ENCODE assay signal across 1 cellular context in genomic region chr5:150801117-150801927, GRCh38.
A peak's percentile ranks its signal among the peaks of the same experiment; 100 is the strongest.
TF ChIP-seq lines count a peak whose summit lies in the region.

No MANE protein-coding gene starts in this region.

TF ChIP-seq in HepG2, 621 proteins besides CTCF, POLR2A, EP300 and RAD21 (continued from another document and continues in another):
- TF ChIP-seq UBTF (CRISPR knock-in tag; IDR thresholded peaks at IDR 0.05) (no peak), ZNF562 (CRISPR knock-in tag; IDR thresholded peaks at IDR 0.05; ENCODE audit: borderline replicate concordance) (no peak), MBNL3 (CRISPR knock-in tag; conservative IDR thresholded peaks at IDR 0.05) (no peak), ZMYM3 (CRISPR knock-in tag; IDR thresholded peaks at IDR 0.05) (peak; percentile 64; the same call in 1 of the 2 replicates), TRIM22 (IDR thresholded peaks at IDR 0.05) (no peak), MTA1 (CRISPR knock-in tag; IDR thresholded peaks at IDR 0.05; ENCODE audit: borderline replicate concordance) (no peak), SMYD3 (CRISPR knock-in tag; IDR thresholded peaks at IDR 0.05) (0 out of 2 replicates have a peak, but pooled peaks have one; percentile 32), ZNF441 (CRISPR knock-in tag; IDR thresholded peaks at IDR 0.05; ENCODE audit: borderline replicate concordance) (no peak), AKAP8 (CRISPR knock-in tag; IDR thresholded peaks at IDR 0.05) (0 out of 2 replicates have a peak, but pooled peaks have one; percentile 38), SP4 (CRISPR knock-in tag; IDR thresholded peaks at IDR 0.05) (0 out of 2 replicates have a peak, but pooled peaks have one; percentile 44), ZNF574 (CRISPR knock-in tag; IDR thresholded peaks at IDR 0.05) (peak; percentile 72), RBM39 (IDR thresholded peaks at IDR 0.05; ENCODE audit: low read depth, low read length, poor library complexity, severe bottlenecking) (no peak), PPARG (CRISPR knock-in tag; conservative IDR thresholded peaks at IDR 0.05) (no peak), HCFC1 (IDR thresholded peaks at IDR 0.05; ENCODE audit: low read depth, low read length) (no peak), SNAPC2 (CRISPR knock-in tag; IDR thresholded peaks at IDR 0.05) (no peak), TBX2 (CRISPR knock-in tag; IDR thresholded peaks at IDR 0.05; ENCODE audit: borderline replicate concordance) (no peak), ZNF3 (CRISPR knock-in tag; IDR thresholded peaks at IDR 0.05) (peak; percentile 85), ZNF598 (CRISPR knock-in tag; IDR thresholded peaks at IDR 0.05; ENCODE audit: borderline replicate concordance) (no peak), DPF2 (CRISPR knock-in tag; IDR thresholded peaks at IDR 0.05; ENCODE audit: borderline replicate concordance, low read depth) (no peak), RFXAP (CRISPR knock-in tag; IDR thresholded peaks at IDR 0.05; ENCODE audit: borderline replicate concordance) (0 out of 2 replicates have a peak, but pooled peaks have one; percentile 65), WIZ (CRISPR knock-in tag; IDR thresholded peaks at IDR 0.05) (no peak), SETDB1 (CRISPR knock-in tag; IDR thresholded peaks at IDR 0.05; ENCODE audit: borderline replicate concordance) (no peak), MYPOP (CRISPR knock-in tag; IDR thresholded peaks at IDR 0.05) (no peak), FLYWCH1 (CRISPR knock-in tag; IDR thresholded peaks at IDR 0.05) (no peak), POGZ (CRISPR knock-in tag; IDR thresholded peaks at IDR 0.05) (peak; percentile 48; the same call in 1 of the 2 replicates), ZNF513 (CRISPR knock-in tag; conservative IDR thresholded peaks at IDR 0.05) (no peak), ZNF558 (CRISPR knock-in tag; IDR thresholded peaks at IDR 0.05; ENCODE audit: borderline replicate concordance) (no peak), ZNF7 (CRISPR knock-in tag; IDR thresholded peaks at IDR 0.05) (no peak), DMTF1 (CRISPR knock-in tag; IDR thresholded peaks at IDR 0.05) (no peak)
- TF ChIP-seq, protein P1, sequence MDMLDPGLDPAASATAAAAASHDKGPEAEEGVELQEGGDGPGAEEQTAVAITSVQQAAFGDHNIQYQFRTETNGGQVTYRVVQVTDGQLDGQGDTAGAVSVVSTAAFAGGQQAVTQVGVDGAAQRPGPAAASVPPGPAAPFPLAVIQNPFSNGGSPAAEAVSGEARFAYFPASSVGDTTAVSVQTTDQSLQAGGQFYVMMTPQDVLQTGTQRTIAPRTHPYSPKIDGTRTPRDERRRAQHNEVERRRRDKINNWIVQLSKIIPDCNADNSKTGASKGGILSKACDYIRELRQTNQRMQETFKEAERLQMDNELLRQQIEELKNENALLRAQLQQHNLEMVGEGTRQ (IDR thresholded peaks at IDR 0.05; ENCODE audit: low read depth, low read length): no peak
- TF ChIP-seq, protein P1 (CRISPR knock-in tag; IDR thresholded peaks at IDR 0.05; ENCODE audit: borderline replicate concordance): no peak
- TF ChIP-seq, protein P2, sequence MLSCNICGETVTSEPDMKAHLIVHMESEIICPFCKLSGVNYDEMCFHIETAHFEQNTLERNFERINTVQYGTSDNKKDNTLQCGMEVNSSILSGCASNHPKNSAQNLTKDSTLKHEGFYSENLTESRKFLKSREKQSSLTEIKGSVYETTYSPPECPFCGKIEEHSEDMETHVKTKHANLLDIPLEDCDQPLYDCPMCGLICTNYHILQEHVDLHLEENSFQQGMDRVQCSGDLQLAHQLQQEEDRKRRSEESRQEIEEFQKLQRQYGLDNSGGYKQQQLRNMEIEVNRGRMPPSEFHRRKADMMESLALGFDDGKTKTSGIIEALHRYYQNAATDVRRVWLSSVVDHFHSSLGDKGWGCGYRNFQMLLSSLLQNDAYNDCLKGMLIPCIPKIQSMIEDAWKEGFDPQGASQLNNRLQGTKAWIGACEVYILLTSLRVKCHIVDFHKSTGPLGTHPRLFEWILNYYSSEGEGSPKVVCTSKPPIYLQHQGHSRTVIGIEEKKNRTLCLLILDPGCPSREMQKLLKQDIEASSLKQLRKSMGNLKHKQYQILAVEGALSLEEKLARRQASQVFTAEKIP (CRISPR knock-in tag; IDR thresholded peaks at IDR 0.05; ENCODE audit: borderline replicate concordance): no peak
- TF ChIP-seq, protein P3, sequence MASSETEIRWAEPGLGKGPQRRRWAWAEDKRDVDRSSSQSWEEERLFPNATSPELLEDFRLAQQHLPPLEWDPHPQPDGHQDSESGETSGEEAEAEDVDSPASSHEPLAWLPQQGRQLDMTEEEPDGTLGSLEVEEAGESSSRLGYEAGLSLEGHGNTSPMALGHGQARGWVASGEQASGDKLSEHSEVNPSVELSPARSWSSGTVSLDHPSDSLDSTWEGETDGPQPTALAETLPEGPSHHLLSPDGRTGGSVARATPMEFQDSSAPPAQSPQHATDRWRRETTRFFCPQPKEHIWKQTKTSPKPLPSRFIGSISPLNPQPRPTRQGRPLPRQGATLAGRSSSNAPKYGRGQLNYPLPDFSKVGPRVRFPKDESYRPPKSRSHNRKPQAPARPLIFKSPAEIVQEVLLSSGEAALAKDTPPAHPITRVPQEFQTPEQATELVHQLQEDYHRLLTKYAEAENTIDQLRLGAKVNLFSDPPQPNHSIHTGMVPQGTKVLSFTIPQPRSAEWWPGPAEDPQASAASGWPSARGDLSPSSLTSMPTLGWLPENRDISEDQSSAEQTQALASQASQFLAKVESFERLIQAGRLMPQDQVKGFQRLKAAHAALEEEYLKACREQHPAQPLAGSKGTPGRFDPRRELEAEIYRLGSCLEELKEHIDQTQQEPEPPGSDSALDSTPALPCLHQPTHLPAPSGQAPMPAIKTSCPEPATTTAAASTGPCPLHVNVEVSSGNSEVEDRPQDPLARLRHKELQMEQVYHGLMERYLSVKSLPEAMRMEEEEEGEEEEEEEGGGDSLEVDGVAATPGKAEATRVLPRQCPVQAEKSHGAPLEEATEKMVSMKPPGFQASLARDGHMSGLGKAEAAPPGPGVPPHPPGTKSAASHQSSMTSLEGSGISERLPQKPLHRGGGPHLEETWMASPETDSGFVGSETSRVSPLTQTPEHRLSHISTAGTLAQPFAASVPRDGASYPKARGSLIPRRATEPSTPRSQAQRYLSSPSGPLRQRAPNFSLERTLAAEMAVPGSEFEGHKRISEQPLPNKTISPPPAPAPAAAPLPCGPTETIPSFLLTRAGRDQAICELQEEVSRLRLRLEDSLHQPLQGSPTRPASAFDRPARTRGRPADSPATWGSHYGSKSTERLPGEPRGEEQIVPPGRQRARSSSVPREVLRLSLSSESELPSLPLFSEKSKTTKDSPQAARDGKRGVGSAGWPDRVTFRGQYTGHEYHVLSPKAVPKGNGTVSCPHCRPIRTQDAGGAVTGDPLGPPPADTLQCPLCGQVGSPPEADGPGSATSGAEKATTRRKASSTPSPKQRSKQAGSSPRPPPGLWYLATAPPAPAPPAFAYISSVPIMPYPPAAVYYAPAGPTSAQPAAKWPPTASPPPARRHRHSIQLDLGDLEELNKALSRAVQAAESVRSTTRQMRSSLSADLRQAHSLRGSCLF (CRISPR knock-in tag; IDR thresholded peaks at IDR 0.05; ENCODE audit: borderline replicate concordance): no peak
- TF ChIP-seq, protein P4, sequence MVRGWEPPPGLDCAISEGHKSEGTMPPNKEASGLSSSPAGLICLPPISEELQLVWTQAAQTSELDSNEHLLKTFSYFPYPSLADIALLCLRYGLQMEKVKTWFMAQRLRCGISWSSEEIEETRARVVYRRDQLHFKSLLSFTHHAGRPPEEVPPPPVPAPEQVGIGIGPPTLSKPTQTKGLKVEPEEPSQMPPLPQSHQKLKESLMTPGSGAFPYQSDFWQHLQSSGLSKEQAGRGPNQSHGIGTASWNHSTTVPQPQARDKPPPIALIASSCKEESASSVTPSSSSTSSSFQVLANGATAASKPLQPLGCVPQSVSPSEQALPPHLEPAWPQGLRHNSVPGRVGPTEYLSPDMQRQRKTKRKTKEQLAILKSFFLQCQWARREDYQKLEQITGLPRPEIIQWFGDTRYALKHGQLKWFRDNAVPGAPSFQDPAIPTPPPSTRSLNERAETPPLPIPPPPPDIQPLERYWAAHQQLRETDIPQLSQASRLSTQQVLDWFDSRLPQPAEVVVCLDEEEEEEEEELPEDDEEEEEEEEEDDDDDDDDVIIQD (CRISPR knock-in tag; IDR thresholded peaks at IDR 0.05; ENCODE audit: low read depth): no peak; the same call in 1 of the 2 replicates
